ENCODE assay signal across 9 cellular contexts in genomic region chr7:20310963-20311742, GRCh38. TPM values are rescaled to one million over a fixed set of nuclear protein-coding genes. Genes with fewer than 3 reads are reported as not detected.
DNase-seq lines count a peak whose midpoint lies in the region; ATAC-seq and TF ChIP-seq lines count a peak whose summit lies in the region.
"Had no signal": no experiment of that assay in that cellular context is flagged by ENCODE, and none has a peak within 500 bp of the region (broad histone marks: within the 10 kb centered on the region; RNA-seq: fewer than 3 reads in every experiment).

No MANE protein-coding gene starts in this region.

- H3K36me3 Mint-ChIP-seq in activated T-helper 17 cell treated with anti-CD3 and anti-CD28 coated beads, Interleukin-2, amount 50 U/mL, for 72 hours (ENCODE audit: low read depth): no peaks in the 10 kb centered on the region
- H3K36me3 Mint-ChIP-seq: activated naive CD4-positive, alpha-beta T cell treated with anti-CD3 and anti-CD28 coated beads, Interleukin-2, amount 50 U/mL, for 24 hours had no signal

- H3K27ac Mint-ChIP-seq in activated T-helper 17 cell treated with anti-CD3 and anti-CD28 coated beads, Interleukin-2, amount 50 U/mL, for 72 hours: no peak overlapping the region
- H3K27ac Mint-ChIP-seq: activated naive CD4-positive, alpha-beta T cell treated with anti-CD3 and anti-CD28 coated beads, Interleukin-2, amount 50 U/mL, for 24 hours had no signal

- H3K9me3 Mint-ChIP-seq in activated T-helper 17 cell treated with anti-CD3 and anti-CD28 coated beads, Interleukin-2, amount 50 U/mL, for 72 hours: no peaks in the 10 kb centered on the region
- H3K9me3 Mint-ChIP-seq: activated naive CD4-positive, alpha-beta T cell treated with anti-CD3 and anti-CD28 coated beads, Interleukin-2, amount 50 U/mL, for 24 hours had no signal

- H3K4me1 ChIP-seq in cardiac muscle cell (ENCODE audit: low read depth) (no peaks in the 10 kb centered on the region), lung (ENCODE audit: control insufficient read depth in 2 of 2, insufficient read depth in 2 of 2, low read length in 2 of 2) (no peaks in the 10 kb centered on the region), vagina (peaks cover 7% of the 10 kb centered on the region)

- H3K27ac ChIP-seq in cardiac muscle cell (no peak overlapping the region), lung (ENCODE audit: low read depth in 1 of 2, low read length in 1 of 2) (no peak overlapping the region), vagina (no peak overlapping the region)

- DNase-seq in cardiac muscle cell (ENCODE audit: low read depth in 1 of 2, low spot score in 1 of 2) (peak; percentile 22 to 77), cardiac septum (ENCODE audit: low spot score) (no peak), NB4 (ENCODE audit: low read depth) (peak; percentile 72), amniotic stem cell (lab: John Stamatoyannopoulos, UW) (peak; percentile 38), lung (ENCODE audit: low spot score) (no peak), vagina (ENCODE audit: extremely low spot score in 2 of 2) (no peak)

- no peak overlapping the region for H3K4me3 Mint-ChIP-seq in activated T-helper 17 cell treated with anti-CD3 and anti-CD28 coated beads, Interleukin-2, amount 50 U/mL, for 72 hours
- H3K4me3 Mint-ChIP-seq: activated naive CD4-positive, alpha-beta T cell treated with anti-CD3 and anti-CD28 coated beads, Interleukin-2, amount 50 U/mL, for 24 hours had no signal

- TF ChIP-seq POLR2A in NB4 (IDR thresholded peaks at IDR 0.05; ENCODE audit: extremely low read depth, insufficient read length) (no peak), vagina (IDR thresholded peaks at IDR 0.05) (no peak)

- H3K36me3 ChIP-seq in cardiac muscle cell (no peaks in the 10 kb centered on the region), lung (ENCODE audit: control insufficient read depth in 2 of 2, insufficient read depth in 2 of 2, low read length in 2 of 2) (no peaks in the 10 kb centered on the region), vagina (no peaks in the 10 kb centered on the region)

- H3K9me3 ChIP-seq in cardiac muscle cell (ENCODE audit: low read depth): no peaks in the 10 kb centered on the region
- H3K9me3 ChIP-seq in lung (ENCODE audit: control insufficient read depth in 2 of 2, insufficient read depth in 1 of 2, low read length in 1 of 2): no peaks in the 10 kb centered on the region
- H3K9me3 ChIP-seq in vagina: no peaks in the 10 kb centered on the region

- 46 to 58% methylated on average over 3 of the region's 3 CpGs for WGBS in lung, 2 donors

- intact Hi-C loops in cardiac septum (cut with DNase I) (no loop called here), vagina (cut with DNase I) (no loop called here)

- no peaks in the 10 kb centered on the region for H3K27me3 Mint-ChIP-seq in activated T-helper 17 cell treated with anti-CD3 and anti-CD28 coated beads, Interleukin-2, amount 50 U/mL, for 72 hours
- H3K27me3 Mint-ChIP-seq: activated naive CD4-positive, alpha-beta T cell treated with anti-CD3 and anti-CD28 coated beads, Interleukin-2, amount 50 U/mL, for 24 hours had no signal

- TF ChIP-seq CTCF in cardiac muscle cell (IDR thresholded peaks at IDR 0.05; ENCODE audit: low read depth, low read length) (peak; percentile 48), NB4 (IDR thresholded peaks at IDR 0.05; ENCODE audit: low read depth, low read length) (peak; percentile 13), lung (IDR thresholded peaks at IDR 0.05; ENCODE audit: control extremely low read depth, extremely low read depth) (no peak), vagina (IDR thresholded peaks at IDR 0.05) (peak in 1 of 3 experiments; percentile 42)

- H3K4me1 Mint-ChIP-seq in activated T-helper 17 cell treated with anti-CD3 and anti-CD28 coated beads, Interleukin-2, amount 50 U/mL, for 72 hours: no peaks in the 10 kb centered on the region
- H3K4me1 Mint-ChIP-seq: activated naive CD4-positive, alpha-beta T cell treated with anti-CD3 and anti-CD28 coated beads, Interleukin-2, amount 50 U/mL, for 24 hours had no signal

- H3K4me3 ChIP-seq in cardiac muscle cell (no peak overlapping the region), NB4 (ENCODE audit: low read depth, low read length) (no peak overlapping the region), lung (no peak overlapping the region), vagina (no peak overlapping the region)

- ATAC-seq in lung (ENCODE audit: insufficient read depth, low FRiP score) (peak; percentile 47), GM18858 (IDR thresholded peaks at IDR 0.05; ENCODE audit: unreplicated experiment) (no peak)
- ATAC-seq in activated T-helper 17 cell treated with anti-CD3 and anti-CD28 coated beads, Interleukin-2, amount 50 U/mL, for 72 hours (replicated peaks): no peak

- no peaks in the 10 kb centered on the region for H3K27me3 ChIP-seq in cardiac muscle cell
- H3K27me3 ChIP-seq in lung (ENCODE audit: control insufficient read depth, insufficient read depth): no peaks in the 10 kb centered on the region
- no peaks in the 10 kb centered on the region for H3K27me3 ChIP-seq in vagina

RNA-seq across cellular contexts. Expression of gene ITGB8, which starts 19.5 kb away (rescaled TPM):
- 1.3 and 2.0 TPM in 2 replicates for total RNA-seq in cardiac muscle cell
- polyA plus RNA-seq in cardiac muscle cell: 0.34 and 0.47 TPM in 2 replicates
- 1.5 TPM for total RNA-seq in cardiac septum
- total RNA-seq in lung: 10 to 100 TPM; 27.2 to 29.7 TPM
- 1 to 10 TPM; 1.5 to 3.2 TPM for polyA plus RNA-seq in lung
- total RNA-seq in activated T-helper 17 cell treated with anti-CD3 and anti-CD28 coated beads, Interleukin-2, amount 50 U/mL, for 72 hours: under 1 TPM; 0.05 to 0.26 TPM
- total RNA-seq in vagina: 62.6 TPM

Comparison
In these comparisons a context has a peak if more than half of its experiments do, and no peak if none do; other contexts are left out.
1. DNase-seq: peak in cardiac muscle cell (2 of 2), NB4 (single experiment) and amniotic stem cell (single experiment); none in cardiac septum (single experiment), lung (single experiment) and vagina (0 of 2).